18 cellular contexts compared by ENCODE assay signal in genomic region chr13:76894401-76895110, GRCh38. TPM values are rescaled to one million over a fixed set of nuclear protein-coding genes. Genes with fewer than 3 reads are reported as not detected.
DNase-seq lines count a peak whose midpoint lies in the region; ATAC-seq and TF ChIP-seq lines count a peak whose summit lies in the region.
"Had no signal": no experiment of that assay in that cellular context is flagged by ENCODE, and none has a peak within 500 bp of the region (broad histone marks: within the 10 kb centered on the region; RNA-seq: fewer than 3 reads in every experiment).

No MANE protein-coding gene starts in this region.

- peaks cover 0 to 22% (median 0%) of the 10 kb centered on the region in 7 donors for H3K27me3 ChIP-seq in spleen (replicated peaks in 1 of 7)
- H3K27me3 ChIP-seq: suprapubic skin had no signal

- intact Hi-C loops in posterior vena cava (cut with DNase I) (loop anchor here in 1 of 2 donors (10.0 kb wide), 1 partner anchor 230 kb away; no protein-coding TSS in a partner anchor), spleen (cut with DNase I; ENCODE audit: low total_unique reads) (no loop called here)

- no peak overlapping the region for H3K27ac ChIP-seq in spleen
- H3K27ac ChIP-seq: parathyroid adenoma, suprapubic skin had no signal

- peaks cover 0 to 19% (median 14%) of the 10 kb centered on the region in 8 donors for H3K9me3 ChIP-seq in spleen

- H3K36me3 ChIP-seq in spleen: no peaks in the 10 kb centered on the region
- H3K36me3 ChIP-seq: suprapubic skin had no signal

- no peak for TF ChIP-seq CTCF in spleen (IDR thresholded peaks at IDR 0.05 in 8 of 11, conservative IDR thresholded peaks at IDR 0.05 in 3 of 11)

- peak; percentile 46 for ATAC-seq in GM18498 (IDR thresholded peaks at IDR 0.05; ENCODE audit: unreplicated experiment)
- peak; percentile 59 for ATAC-seq in GM19351 (IDR thresholded peaks at IDR 0.05; ENCODE audit: unreplicated experiment)
- ATAC-seq in HG03066 (IDR thresholded peaks at IDR 0.05; ENCODE audit: low read depth, unreplicated experiment): peak; percentile 58
- peak; percentile 93 for ATAC-seq in activated T-helper 17 cell treated with anti-CD3 and anti-CD28 coated beads, Interleukin-2, amount 50 U/mL, for 72 hours (replicated peaks)
- ATAC-seq in GM21528 (IDR thresholded peaks at IDR 0.05; ENCODE audit: low FRiP score, unreplicated experiment): no peak
- ATAC-seq: K562 had no signal

- H3K4me1 Mint-ChIP-seq in activated T-helper 17 cell treated with anti-CD3 and anti-CD28 coated beads, Interleukin-2, amount 50 U/mL, for 72 hours: peaks cover 13% of the 10 kb centered on the region

- no peaks in the 10 kb centered on the region for H3K36me3 Mint-ChIP-seq in activated T-helper 17 cell treated with anti-CD3 and anti-CD28 coated beads, Interleukin-2, amount 50 U/mL, for 72 hours (ENCODE audit: low read depth)

- DNase-seq in posterior vena cava (ENCODE audit: low spot score) (no peak), spleen (no peak), cerebellum (ENCODE audit: low spot score) (no peak)
- DNase-seq: activated CD4-positive, alpha-beta memory T cell treated with anti-CD3 and anti-CD28 coated beads, Interleukin-2, amount 10 ng/mL, durations not matched to agents 7 days and 5 days; DMS153; head of caudate nucleus; NCI-H2227 treated with DMSO at 0.1 percent for 48 hours; stimulated activated CD4-positive, alpha-beta T cell treated with anti-CD3 and anti-CD28 coated beads, Interleukin-4, amount 100 ng/mL, for 4 hours had no signal

- TF ChIP-seq POLR2A in spleen (IDR thresholded peaks at IDR 0.05): no peak

- H3K27ac Mint-ChIP-seq in activated T-helper 17 cell treated with anti-CD3 and anti-CD28 coated beads, Interleukin-2, amount 50 U/mL, for 72 hours: no peak overlapping the region
- H3K27ac Mint-ChIP-seq: activated CD4-positive, alpha-beta memory T cell treated with anti-CD3 and anti-CD28 coated beads, Interleukin-2, amount 10 ng/mL, durations not matched to agents 7 days and 5 days had no signal

- H3K4me3 Mint-ChIP-seq in activated T-helper 17 cell treated with anti-CD3 and anti-CD28 coated beads, Interleukin-2, amount 50 U/mL, for 72 hours: no peak overlapping the region
- H3K4me3 Mint-ChIP-seq: activated CD4-positive, alpha-beta memory T cell treated with anti-CD3 and anti-CD28 coated beads, Interleukin-2, amount 10 ng/mL, durations not matched to agents 7 days and 5 days had no signal

- 10 to 19% (median 17%) methylated on average over 2 of the region's 2 CpGs for WGBS in spleen, 5 donors

- H3K4me3 ChIP-seq in spleen: no peak overlapping the region
- H3K4me3 ChIP-seq: K562, lung, suprapubic skin had no signal

- peaks cover 6% of the 10 kb centered on the region for H3K9me3 Mint-ChIP-seq in activated T-helper 17 cell treated with anti-CD3 and anti-CD28 coated beads, Interleukin-2, amount 50 U/mL, for 72 hours

- H3K4me1 ChIP-seq in spleen: peaks cover 0 to 11% (median 0%) of the 10 kb centered on the region in 6 donors
- H3K4me1 ChIP-seq: parathyroid adenoma, suprapubic skin had no signal

- H3K27me3 Mint-ChIP-seq in activated T-helper 17 cell treated with anti-CD3 and anti-CD28 coated beads, Interleukin-2, amount 50 U/mL, for 72 hours: peaks cover 11% of the 10 kb centered on the region

RNA-seq across cellular contexts. Expression of gene KCTD12, which starts 8.4 kb away (rescaled TPM):
- total RNA-seq in activated T-helper 17 cell treated with anti-CD3 and anti-CD28 coated beads, Interleukin-2, amount 50 U/mL, for 72 hours: 1 to 10 TPM; 6.7 to 8.3 TPM
- total RNA-seq in posterior vena cava (100 to 1,000 TPM; 103 to 112 TPM), spleen (100 to 1,000 TPM in 3 of 7 donors, 10 to 100 TPM in 4; 52.8 to 164 (median 89.1) TPM), cerebellum (211 TPM)
- polyA plus RNA-seq in spleen: 10 to 100 TPM; 13.4 to 29.4 (median 22.0) TPM

RNA-seq across cellular contexts. Expression of gene ACOD1, which starts 53.8 kb away (rescaled TPM):
- not detected for total RNA-seq in activated T-helper 17 cell treated with anti-CD3 and anti-CD28 coated beads, Interleukin-2, amount 50 U/mL, for 72 hours
- not detected for total RNA-seq in posterior vena cava
- total RNA-seq in spleen: under 1 TPM in 3 of 7 donors, not detected in 4; 0.13 to 0.33 (median 0.17) TPM
- under 1 TPM in 1 of 3 donors, not detected in 2; 0.10 TPM for polyA plus RNA-seq in spleen
- not detected for total RNA-seq in cerebellum
- total RNA-seq: activated CD4-positive, alpha-beta memory T cell treated with anti-CD3 and anti-CD28 coated beads, Interleukin-2, amount 10 ng/mL, durations not matched to agents 7 days and 5 days; K562; lung; SK-MEL-5; suprapubic skin had no signal
- polyA plus RNA-seq: K562 had no signal

Comparison
In these comparisons a context has a peak if more than half of its experiments do, and no peak if none do; other contexts are left out.
1. RNA of gene KCTD12, which starts 8.4 kb away (total RNA-seq): 211 TPM in cerebellum (single experiment), 103 to 112 TPM in posterior vena cava and 52.8 to 164 TPM in spleen; 6.7 to 8.3 TPM in activated T-helper 17 cell treated with anti-CD3 and anti-CD28 coated beads, Interleukin-2, amount 50 U/mL, for 72 hours; every median in the first group is over 4 times any median in the second.